ENCODE assay signal across 2 cellular contexts in genomic region chr15:68880382-68880781, GRCh38.
A peak's percentile ranks its signal among the peaks of the same experiment; 100 is the strongest.
TF ChIP-seq lines count a peak whose summit lies in the region.

No MANE protein-coding gene starts in this region.

TF ChIP-seq in HEK293, 187 proteins besides CTCF, POLR2A, EP300 and RAD21:
- TF ChIP-seq ZNF157 (tag by site-specific recombination; IDR thresholded peaks at IDR 0.05) (peak; percentile 91), SP3 (tag by site-specific recombination; IDR thresholded peaks at IDR 0.05) (no peak), ZNF521 (tag by site-specific recombination; IDR thresholded peaks at IDR 0.05) (no peak), MZF1 (tag by site-specific recombination; IDR thresholded peaks at IDR 0.05; ENCODE audit: borderline replicate concordance) (no peak)

TF ChIP-seq in K562, 482 proteins besides CTCF, POLR2A, EP300 and RAD21:
- no peak for TF ChIP-seq MCM3 (IDR thresholded peaks at IDR 0.05)
- TF ChIP-seq CEBPG (CRISPR knock-in tag; IDR thresholded peaks at IDR 0.05), result no peak
- 0 out of 4 replicates have a peak, but pooled peaks have one; percentile 12 to 21 for TF ChIP-seq CEBPG (tag; conservative IDR thresholded peaks at IDR 0.05 in 1 of 2, IDR thresholded peaks at IDR 0.05 in 1 of 2)
- no peak for TF ChIP-seq ERF (CRISPR knock-in tag; IDR thresholded peaks at IDR 0.05)
- TF ChIP-seq SOX6 (IDR thresholded peaks at IDR 0.05), result 0 out of 2 replicates have a peak, but pooled peaks have one; percentile 21
- peak; percentile 24; the same call in 1 of the 2 replicates for TF ChIP-seq CTBP1 (IDR thresholded peaks at IDR 0.05; ENCODE audit: borderline replicate concordance)
- peak; percentile 49; the same call in 1 of the 2 replicates for TF ChIP-seq ATF4 (CRISPR knock-in tag; IDR thresholded peaks at IDR 0.05)
